ENCODE assay signal across 31 cellular contexts in genomic region chr16:81483970-81484595, GRCh38. TPM values are rescaled to one million over a fixed set of nuclear protein-coding genes. Genes with fewer than 3 reads are reported as not detected.
DNase-seq lines count a peak whose midpoint lies in the region; ATAC-seq and TF ChIP-seq lines count a peak whose summit lies in the region.
"Had no signal": no experiment of that assay in that cellular context is flagged by ENCODE, and none has a peak within 500 bp of the region (broad histone marks: within the 10 kb centered on the region; RNA-seq: fewer than 3 reads in every experiment).

No MANE protein-coding gene starts in this region.

- TF ChIP-seq CTCF in GM23338 (conservative IDR thresholded peaks at IDR 0.05; ENCODE audit: low read depth in 2 of 2) (no peak), RWPE1 (conservative IDR thresholded peaks at IDR 0.05; ENCODE audit: low read depth) (no peak), spleen (IDR thresholded peaks at IDR 0.05 in 8 of 11, conservative IDR thresholded peaks at IDR 0.05 in 3 of 11) (no peak), gastroesophageal sphincter (IDR thresholded peaks at IDR 0.05) (no peak)

- H3K36me3 ChIP-seq in GM23338 (ENCODE audit: insufficient read depth) (no peaks in the 10 kb centered on the region), spleen (peaks cover 0 to 13% (median 0%) of the 10 kb centered on the region in 6 donors), gastroesophageal sphincter (no peaks in the 10 kb centered on the region)
- H3K36me3 ChIP-seq in CD8-positive, alpha-beta memory T cell (ENCODE audit: insufficient read depth, low read length): no peaks in the 10 kb centered on the region
- H3K36me3 ChIP-seq: brain microvascular endothelial cell, SJCRH30, suprapubic skin, upper lobe of right lung had no signal

- H3F3A ChIP-seq in GM23338 (replicated peaks; ENCODE audit: low read depth): no peaks in the 10 kb centered on the region

- no peak overlapping the region for H3K4me3 Mint-ChIP-seq in GM23338
- H3K4me3 Mint-ChIP-seq in CD8-positive, alpha-beta memory T cell: no peak overlapping the region
- H3K4me3 Mint-ChIP-seq: CD4-positive, alpha-beta T cell; mesothelial cell of epicardium had no signal

- peaks cover 56% of the 10 kb centered on the region for H4K20me1 ChIP-seq in GM23338 (replicated peaks; ENCODE audit: insufficient read depth)

- peaks cover 7% of the 10 kb centered on the region for H3K36me3 Mint-ChIP-seq in GM23338 (ENCODE audit: low read depth)
- H3K36me3 Mint-ChIP-seq in CD8-positive, alpha-beta memory T cell: peaks cover 0 to 15% (median 4%) of the 10 kb centered on the region in 3 donors

- no peak for ATAC-seq in GM23338
- ATAC-seq in gastroesophageal sphincter: no peak
- ATAC-seq: stimulated activated naive B cell treated with anti-CD40 and anti-IgM and Interleukin-4, amounts not matched to agents 10 μg/mL and 1 μg/mL and 100 μg/mL, for 72 hours; upper lobe of right lung had no signal

- peaks cover 100% of the 10 kb centered on the region for H3K79me2 ChIP-seq in GM23338 (replicated peaks; ENCODE audit: insufficient read depth)

- no peak overlapping the region for H3K4me3 ChIP-seq in GM23338
- H3K4me3 ChIP-seq in spleen: no peak overlapping the region
- H3K4me3 ChIP-seq in gastroesophageal sphincter: no peak overlapping the region
- no peak overlapping the region for H3K4me3 ChIP-seq in CD8-positive, alpha-beta memory T cell (ENCODE audit: low read length)
- H3K4me3 ChIP-seq: Peyer's patch, psoas muscle, SJCRH30, suprapubic skin, upper lobe of right lung had no signal

- WGBS in spleen, 5 donors: 86 to 94% (median 90%) methylated on average over 22 of the region's 22 CpGs
- WGBS in gastroesophageal sphincter (ENCODE audit: low coverage in 1 of 2), 2 donors: 97 to 100% methylated on average over 4 to 7 of the region's 22 CpGs

- no peak for TF ChIP-seq EP300 in gastroesophageal sphincter (IDR thresholded peaks at IDR 0.05)

- no peak overlapping the region for H3K4me2 ChIP-seq in GM23338

- POLR2A ChIA-PET in RWPE1 (lab: Yijun Ruan, JAX; ENCODE audit: low non-redundant PET): no interaction called here
- POLR2A ChIA-PET in CD8-positive, alpha-beta memory T cell (lab: Charles Lee): no interaction called here

- no peaks in the 10 kb centered on the region for H3K27me3 ChIP-seq in GM23338 (ENCODE audit: insufficient read depth)
- H3K27me3 ChIP-seq in spleen (replicated peaks in 1 of 7): no peaks in the 10 kb centered on the region
- no peaks in the 10 kb centered on the region for H3K27me3 ChIP-seq in gastroesophageal sphincter
- no peaks in the 10 kb centered on the region for H3K27me3 ChIP-seq in CD8-positive, alpha-beta memory T cell (ENCODE audit: insufficient read depth, low read length, poor library complexity, severe bottlenecking)
- H3K27me3 ChIP-seq: brain microvascular endothelial cell, Peyer's patch, SJCRH30, suprapubic skin, upper lobe of right lung had no signal

- H3K27ac ChIP-seq in GM23338 (ENCODE audit: low read depth) (no peak overlapping the region), RWPE1 (peak overlapping the region; percentile 35), spleen (peak overlapping the region in 5 of 8 donors; percentile 30 to 95 (median 90)), gastroesophageal sphincter (no peak overlapping the region)
- no peak overlapping the region for H3K27ac ChIP-seq in CD8-positive, alpha-beta memory T cell (ENCODE audit: low read depth, low read length)
- H3K27ac ChIP-seq: HL-60, psoas muscle, SJCRH30, suprapubic skin, upper lobe of right lung, VCaP had no signal

- H3K9me3 ChIP-seq in spleen: no peaks in the 10 kb centered on the region
- H3K9me3 ChIP-seq in gastroesophageal sphincter: no peaks in the 10 kb centered on the region
- H3K9me3 ChIP-seq in CD8-positive, alpha-beta memory T cell (ENCODE audit: low read length): no peaks in the 10 kb centered on the region
- H3K9me3 ChIP-seq: Peyer's patch, psoas muscle, SJCRH30, suprapubic skin, upper lobe of right lung had no signal

- no peaks in the 10 kb centered on the region for H3K9me2 ChIP-seq in GM23338 (ENCODE audit: insufficient read depth)

- CTCF ChIA-PET in RWPE1 (lab: Yijun Ruan, JAX): interaction anchor here (0.6 kb wide), 2 partner anchors 49 to 102 kb away, joined by 4 read pairs; no protein-coding TSS in a partner anchor
- CTCF ChIA-PET in CD8-positive, alpha-beta memory T cell (lab: Charles Lee): interaction anchor here (1.2 kb wide), 2 partner anchors 14 to 34 kb away, joined by 3 read pairs; no protein-coding TSS in a partner anchor

- DNase-seq in GM23338 (ENCODE audit: low spot score) (peak; percentile 49), RWPE1 (ENCODE audit: low spot score) (peak; percentile 13), erythroblast (lab: John Stamatoyannopoulos, UW) (peak; percentile 23 to 25), spleen (no peak), LoVo (ENCODE audit: low spot score) (no peak)
- DNase-seq in CD8-positive, alpha-beta memory T cell: no peak
- DNase-seq: activated CD4-positive, alpha-beta T cell treated with anti-CD3 and anti-CD28 coated beads for 4 hours; activated naive CD4-positive, alpha-beta T cell treated with anti-CD3 and anti-CD28 coated beads, Interleukin-2, amount 50 U/mL, for 16 hours; amygdala; brain microvascular endothelial cell; CD4-positive, alpha-beta T cell; glutamatergic neuron; islet precursor cell; Karpas-422; NCI-H1436; NCI-H2081 treated with DMSO at 0.1 percent for 48 hours; NCI-H2227 treated with DMSO at 0.1 percent for 48 hours; occipital lobe; Peyer's patch; SJCRH30; stimulated activated CD4-positive, alpha-beta T cell treated with anti-CD3 and anti-CD28 coated beads, Interleukin-15, amount 100 ng/mL, for 24 hours; stimulated activated naive B cell treated with anti-CD40 and anti-IgM and Interleukin-4, amounts not matched to agents 10 μg/mL and 1 μg/mL and 100 μg/mL, for 72 hours; T-helper 9 cell; upper lobe of right lung had no signal

- H3K9me3 Mint-ChIP-seq in GM23338: no peaks in the 10 kb centered on the region
- no peaks in the 10 kb centered on the region for H3K9me3 Mint-ChIP-seq in CD8-positive, alpha-beta memory T cell
- H3K9me3 Mint-ChIP-seq: activated T-helper 2 cell treated with anti-CD3 and anti-CD28 coated beads, Interferon-gamma antibody, Interleukin-2, Interleukin-4, amounts not matched to agents 10 μg/mL and 5 μg/mL and 100 μg/mL, durations not matched to agents 14 hours and 24 hours and 36 hours; CD4-positive, alpha-beta T cell had no signal

- intact Hi-C loops in spleen (cut with DNase I; ENCODE audit: low total_unique reads): no loop called here

- peaks cover 47% of the 10 kb centered on the region for H3K4me1 Mint-ChIP-seq in GM23338
- peaks cover 64 to 92% (median 78%) of the 10 kb centered on the region in 3 donors for H3K4me1 Mint-ChIP-seq in CD8-positive, alpha-beta memory T cell

- H2AFZ ChIP-seq in GM23338: no peak overlapping the region

- H3K4me1 ChIP-seq in GM23338 (ENCODE audit: insufficient read depth) (peaks cover 17% of the 10 kb centered on the region), spleen (peaks cover 55 to 100% (median 94%) of the 10 kb centered on the region in 6 donors), gastroesophageal sphincter (peaks cover 0 to 78% (median 7%) of the 10 kb centered on the region in 3 donors)
- H3K4me1 ChIP-seq in CD8-positive, alpha-beta memory T cell (ENCODE audit: insufficient read depth, low read length): peaks cover 41% of the 10 kb centered on the region
- H3K4me1 ChIP-seq: psoas muscle, SJCRH30 had no signal

- peaks cover 4% of the 10 kb centered on the region for H3K27me3 Mint-ChIP-seq in GM23338 (ENCODE audit: insufficient read depth, low read depth, poor library complexity)
- no peaks in the 10 kb centered on the region for H3K27me3 Mint-ChIP-seq in CD8-positive, alpha-beta memory T cell
- H3K27me3 Mint-ChIP-seq: CD4-positive, alpha-beta T cell; stimulated activated naive B cell treated with anti-CD40 and anti-IgM and Interleukin-4, amounts not matched to agents 10 μg/mL and 1 μg/mL and 100 μg/mL, for 72 hours had no signal

- TF ChIP-seq POLR2A in erythroblast (IDR thresholded peaks at IDR 0.05; ENCODE audit: low read length): no peak
- no peak for TF ChIP-seq POLR2A in spleen (IDR thresholded peaks at IDR 0.05)
- TF ChIP-seq POLR2A in gastroesophageal sphincter (IDR thresholded peaks at IDR 0.05): no peak

- no peak overlapping the region for H3K27ac Mint-ChIP-seq in GM23338
- H3K27ac Mint-ChIP-seq in CD8-positive, alpha-beta memory T cell: peak overlapping the region in 1 of 8 donors; percentile 43
- H3K27ac Mint-ChIP-seq: activated T-helper 2 cell treated with anti-CD3 and anti-CD28 coated beads, Interferon-gamma antibody, Interleukin-2, Interleukin-4, amounts not matched to agents 10 μg/mL and 5 μg/mL and 100 μg/mL, durations not matched to agents 14 hours and 24 hours and 36 hours; CD4-positive, alpha-beta T cell had no signal

TF ChIP-seq in GM23338, 12 proteins besides CTCF, POLR2A, EP300 and RAD21 (continues in another document):
- TF ChIP-seq JUNB (IDR thresholded peaks at IDR 0.05; ENCODE audit: unreplicated experiment): no peak

RNA-seq across cellular contexts. Expression of gene CMIP, which starts 39.5 kb away (rescaled TPM):
- total RNA-seq in GM23338 (2014; rRNA removed; shearing (Covaris generic)): 49.8 and 62.3 TPM in 2 replicates
- polyA plus RNA-seq in GM23338 (2016; fragmentation: Nextera tagmentation; extraction: Ambion mirVana): 9.5 and 10.5 TPM in 2 replicates
- total RNA-seq in spleen: 100 to 1,000 TPM in 1 of 7 donors, 10 to 100 TPM in 6; 49.9 to 107 (median 67.1) TPM
- polyA plus RNA-seq in spleen: 10 to 100 TPM in 1 of 3 donors, 1 to 10 TPM in 2; 6.0 to 11.8 (median 6.2) TPM
- total RNA-seq in gastroesophageal sphincter: 10 to 100 TPM; 13.4 to 24.0 (median 19.2) TPM
- 10 to 100 TPM; 23.6 to 24.4 TPM for total RNA-seq in CD8-positive, alpha-beta memory T cell
- polyA plus RNA-seq in CD8-positive, alpha-beta memory T cell: 1.0 TPM

Comparison
In these comparisons a context has a peak if more than half of its experiments do, and no peak if none do; other contexts are left out.
1. DNase-seq: peak in GM23338 (single experiment), RWPE1 (single experiment) and erythroblast (2 of 2); none in spleen (single experiment), LoVo (single experiment) and CD8-positive, alpha-beta memory T cell (0 of 5).
2. H3K27ac ChIP-seq: peak in RWPE1 (single experiment) and spleen (5 of 8); none in GM23338 (single experiment), gastroesophageal sphincter (0 of 4) and CD8-positive, alpha-beta memory T cell (single experiment).